8 cellular contexts compared by ENCODE assay signal in genomic region chr17:79042421-79043190, GRCh38. TPM values are rescaled to one million over a fixed set of nuclear protein-coding genes. Genes with fewer than 3 reads are reported as not detected.
DNase-seq lines count a peak whose midpoint lies in the region; FAIRE-seq and TF ChIP-seq lines count a peak whose summit lies in the region.

No MANE protein-coding gene starts in this region.

- no peaks in the 10 kb centered on the region for H3K27me3 ChIP-seq in H7 (ENCODE audit: control insufficient read depth, insufficient read depth, low read length)

- H3K4me3 ChIP-seq in AG09309 (ENCODE audit: control insufficient read depth, low read depth, low read length), result no peak overlapping the region
- H3K4me3 ChIP-seq in H7 (ENCODE audit: insufficient read depth, low read depth, low read length), result no peak overlapping the region
- H3K4me3 ChIP-seq in retinal pigment epithelial cell (ENCODE audit: low read length), result no peak overlapping the region

- peak; percentile 87 for TF ChIP-seq CTCF in AG09309 (IDR thresholded peaks at IDR 0.05; ENCODE audit: control insufficient read depth, insufficient read depth, low read depth, low read length, missing control alignments)
- TF ChIP-seq CTCF in retinal pigment epithelial cell (conservative IDR thresholded peaks at IDR 0.05; ENCODE audit: low read depth, low read length), result peak; percentile 96

- DNase-seq in AG09309 (ENCODE audit: low read depth), result no peak
- DNase-seq in H7, result peak; percentile 94
- peak; percentile 56 to 72 for DNase-seq in SHP77 (lab: John Stamatoyannopoulos, UW)
- peak; percentile 52 for DNase-seq in activated effector memory CD4-positive, alpha-beta T cell treated with Interleukin-2 at 50 U/mL for 16 hours
- peak; percentile 79 for DNase-seq in glomerular visceral epithelial cell (ENCODE audit: extremely low spot score)
- DNase-seq in retinal pigment epithelial cell (ENCODE audit: low read depth), result no peak
- DNase-seq in GM19239 (ENCODE audit: insufficient read length, low spot score), result no peak
- DNase-seq in kidney glomerular epithelial cell (lab: John Stamatoyannopoulos, UW), result no peak

- no peak for FAIRE-seq in GM19239 (lab: Jason Lieb, UNC)

- H3K36me3 ChIP-seq in H7 (replicated peaks; ENCODE audit: control insufficient read depth, insufficient read depth, low read length), result no peaks in the 10 kb centered on the region

RNA-seq across cellular contexts. Expression of gene C1QTNF1, which starts 18.6 kb away (rescaled TPM):
- 0.28 and 0.67 TPM in 2 replicates for total RNA-seq in H7 (2014; rRNA removed; shearing (Covaris generic))

RNA-seq across cellular contexts. Expression of gene ENGASE, which starts 32.0 kb away (rescaled TPM):
- 13.3 and 21.3 TPM in 2 replicates for total RNA-seq in H7 (2014; rRNA removed; shearing (Covaris generic))

RNA-seq across cellular contexts. Expression of gene CANT1, which starts 33.0 kb away (rescaled TPM):
- 27.3 and 29.6 TPM in 2 replicates for total RNA-seq in H7 (2014; rRNA removed; shearing (Covaris generic))

Comparison
In these comparisons a context has a peak if more than half of its experiments do, and no peak if none do; other contexts are left out.
1. DNase-seq: peak in H7 (single experiment), SHP77 (2 of 2), activated effector memory CD4-positive, alpha-beta T cell treated with Interleukin-2 at 50 U/mL for 16 hours (single experiment) and glomerular visceral epithelial cell (single experiment); none in AG09309 (single experiment), retinal pigment epithelial cell (single experiment), GM19239 (single experiment) and kidney glomerular epithelial cell (single experiment).